16 cellular contexts compared by ENCODE assay signal in the genomic region with DNA sequence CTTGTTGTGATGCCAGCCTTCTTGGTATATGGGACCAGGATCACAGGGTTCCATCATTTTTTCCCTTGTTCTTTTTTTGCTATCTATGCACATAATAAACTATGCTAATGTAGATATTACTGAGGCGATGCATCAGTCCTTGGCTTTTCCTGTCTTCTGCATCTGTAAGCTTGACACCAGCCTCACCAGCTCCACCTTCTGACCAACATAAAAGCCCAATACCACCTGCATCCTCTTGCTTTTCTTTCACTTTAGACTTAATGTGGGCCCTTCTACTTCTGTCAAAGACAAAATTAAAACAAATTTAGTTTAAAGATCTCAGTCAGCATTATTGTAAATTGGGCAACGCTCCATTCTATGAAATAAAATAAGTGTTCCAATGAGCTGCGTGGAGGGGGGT.
DNase-seq lines count a peak whose midpoint lies in the region; TF ChIP-seq lines count a peak whose summit lies in the region.
"Had no signal": no experiment of that assay in that cellular context is flagged by ENCODE, and none has a peak within 500 bp of the region (broad histone marks: within the 10 kb centered on the region; RNA-seq: fewer than 3 reads in every experiment).

No MANE protein-coding gene starts in this region.

- TF ChIP-seq EP300 in Ishikawa (IDR thresholded peaks at IDR 0.05; ENCODE audit: borderline replicate concordance) (no peak), transverse colon (IDR thresholded peaks at IDR 0.05; ENCODE audit: low read depth) (no peak)

- no peaks in the 10 kb centered on the region for H3K79me2 ChIP-seq in mesendoderm (ENCODE audit: control insufficient read depth, insufficient read depth, low read length)

- peak; percentile 34 for TF ChIP-seq RAD21 in Ishikawa (IDR thresholded peaks at IDR 0.05; ENCODE audit: low read depth)

- no peak for TF ChIP-seq POLR2A in transverse colon (IDR thresholded peaks at IDR 0.05)

- DNase-seq in SIG-M5 treated with dmso at 0.1 percent for 504 hours (lab: John Stamatoyannopoulos, UW; ENCODE audit: unreplicated experiment) = peak; percentile 19
- DNase-seq in SIG-M5 (lab: John Stamatoyannopoulos, UW) = no peak
- peak; percentile 4 for DNase-seq in RKO (ENCODE audit: low spot score)
- DNase-seq in mesendoderm = peak; percentile 25
- DNase-seq in stimulated activated CD4-positive, alpha-beta T cell treated with anti-CD3 and anti-CD28 coated beads, Interleukin-4, amount 100 ng/mL, for 1 hour = no peak
- DNase-seq in transverse colon = no peak
- DNase-seq in GF-D8 (lab: John Stamatoyannopoulos, UW) = no peak
- DNase-seq: activated CD4-positive, alpha-beta T cell treated with anti-CD3 and anti-CD28 coated beads for 48 hours; activated naive CD8-positive, alpha-beta T cell treated with anti-CD3 and anti-CD28 coated beads for 36 hours; activated T-cell treated with anti-CD3 and anti-CD28 coated beads for 4 hours; caudate nucleus; glutamatergic neuron; KG1; psoas muscle had no signal

- no peak overlapping the region for H3K23ac ChIP-seq in mesendoderm (ENCODE audit: low read length)

- H3K18ac ChIP-seq in mesendoderm (ENCODE audit: low read length) = no peak overlapping the region

- in situ Hi-C loops in transverse colon (cut with MboI; ENCODE audit: low pct_ligation_motif_present in 1 of 4, low pct_unique_long_range_greater_than_20kb in 1 of 4, low sequenced_read_pairs in 3 of 4) = no loop called here

- H3K27ac ChIP-seq in mesendoderm (ENCODE audit: low read depth, low read length) = no peak overlapping the region
- no peak overlapping the region for H3K27ac ChIP-seq in transverse colon
- H3K27ac ChIP-seq: psoas muscle, thoracic aorta had no signal

- H3K56ac ChIP-seq in mesendoderm (ENCODE audit: low read length) = no peak overlapping the region

- WGBS in mesendoderm (ENCODE audit: extremely low coverage, insufficient coverage, low lambda C conversion rate) = no CpG with 5 or more reads among the region's 3 CpGs
- WGBS in transverse colon (ENCODE audit: low coverage in 1 of 2), 2 donors = 46 to 71% methylated on average over 3 of the region's 3 CpGs

- no peak overlapping the region for H2AK5ac ChIP-seq in mesendoderm (ENCODE audit: low read length)

- H3K9ac ChIP-seq in mesendoderm (ENCODE audit: low read length) = no peak overlapping the region

- no peak overlapping the region for H4K5ac ChIP-seq in mesendoderm (ENCODE audit: low read length)

- H3K79me1 ChIP-seq in mesendoderm (ENCODE audit: low read length) = no peaks in the 10 kb centered on the region

- H3K4me2 ChIP-seq in mesendoderm (ENCODE audit: low read length) = no peak overlapping the region

- no peak overlapping the region for H2BK15ac ChIP-seq in mesendoderm (replicated peaks; ENCODE audit: low read depth)

- H3K4me1 ChIP-seq in mesendoderm (ENCODE audit: control insufficient read depth, low read depth, low read length) = no peaks in the 10 kb centered on the region
- no peaks in the 10 kb centered on the region for H3K4me1 ChIP-seq in transverse colon
- H3K4me1 ChIP-seq: psoas muscle had no signal

- no peaks in the 10 kb centered on the region for H3K27me3 ChIP-seq in mesendoderm (ENCODE audit: insufficient read depth, low read length, poor library complexity)
- H3K27me3 ChIP-seq in transverse colon = no peaks in the 10 kb centered on the region

- H3K36me3 ChIP-seq in mesendoderm (ENCODE audit: control insufficient read depth, insufficient read depth, low read length) (no peaks in the 10 kb centered on the region), transverse colon (no peaks in the 10 kb centered on the region)
- H3K36me3 ChIP-seq: thoracic aorta had no signal

- H3K4ac ChIP-seq in mesendoderm (ENCODE audit: low read depth, low read length) = no peak overlapping the region

- TF ChIP-seq CTCF in transverse colon (IDR thresholded peaks at IDR 0.05) = no peak

- H3K9me3 ChIP-seq in transverse colon = no peaks in the 10 kb centered on the region
- H3K9me3 ChIP-seq: psoas muscle, thoracic aorta had no signal

- intact Hi-C loops in transverse colon (cut with DNase I; ENCODE audit: low total_unique reads) = no loop called here

- no peak overlapping the region for H4K8ac ChIP-seq in mesendoderm (ENCODE audit: low read depth, low read length)

- H2BK120ac ChIP-seq in mesendoderm (ENCODE audit: low read depth, low read length) = no peak overlapping the region

- no peak overlapping the region for H2BK5ac ChIP-seq in mesendoderm (ENCODE audit: low read length)

- no peak overlapping the region for H3K4me3 ChIP-seq in mesendoderm (ENCODE audit: low read length)
- no peak overlapping the region for H3K4me3 ChIP-seq in transverse colon
- H3K4me3 ChIP-seq: psoas muscle, thoracic aorta had no signal

TF ChIP-seq in Ishikawa, 13 proteins besides CTCF, POLR2A, EP300 and RAD21:
- TF ChIP-seq NFIC (IDR thresholded peaks at IDR 0.05) (no peak), TAF1 (IDR thresholded peaks at IDR 0.05; ENCODE audit: low read depth) (no peak), USF1 (IDR thresholded peaks at IDR 0.05) (no peak), EGR1 (IDR thresholded peaks at IDR 0.05) (no peak), YY1 (IDR thresholded peaks at IDR 0.05; ENCODE audit: low read depth) (no peak), CEBPB (IDR thresholded peaks at IDR 0.05) (no peak), TEAD4 (IDR thresholded peaks at IDR 0.05) (no peak), TCF12 (IDR thresholded peaks at IDR 0.05; ENCODE audit: low read depth) (no peak), CREB1 (IDR thresholded peaks at IDR 0.05; ENCODE audit: low read depth) (no peak), ZBTB7A (IDR thresholded peaks at IDR 0.05; ENCODE audit: low read depth) (no peak)
- TF ChIP-seq, protein P1, sequence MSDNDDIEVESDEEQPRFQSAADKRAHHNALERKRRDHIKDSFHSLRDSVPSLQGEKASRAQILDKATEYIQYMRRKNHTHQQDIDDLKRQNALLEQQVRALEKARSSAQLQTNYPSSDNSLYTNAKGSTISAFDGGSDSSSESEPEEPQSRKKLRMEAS (IDR thresholded peaks at IDR 0.05) = no peak
- TF ChIP-seq, protein P2, sequence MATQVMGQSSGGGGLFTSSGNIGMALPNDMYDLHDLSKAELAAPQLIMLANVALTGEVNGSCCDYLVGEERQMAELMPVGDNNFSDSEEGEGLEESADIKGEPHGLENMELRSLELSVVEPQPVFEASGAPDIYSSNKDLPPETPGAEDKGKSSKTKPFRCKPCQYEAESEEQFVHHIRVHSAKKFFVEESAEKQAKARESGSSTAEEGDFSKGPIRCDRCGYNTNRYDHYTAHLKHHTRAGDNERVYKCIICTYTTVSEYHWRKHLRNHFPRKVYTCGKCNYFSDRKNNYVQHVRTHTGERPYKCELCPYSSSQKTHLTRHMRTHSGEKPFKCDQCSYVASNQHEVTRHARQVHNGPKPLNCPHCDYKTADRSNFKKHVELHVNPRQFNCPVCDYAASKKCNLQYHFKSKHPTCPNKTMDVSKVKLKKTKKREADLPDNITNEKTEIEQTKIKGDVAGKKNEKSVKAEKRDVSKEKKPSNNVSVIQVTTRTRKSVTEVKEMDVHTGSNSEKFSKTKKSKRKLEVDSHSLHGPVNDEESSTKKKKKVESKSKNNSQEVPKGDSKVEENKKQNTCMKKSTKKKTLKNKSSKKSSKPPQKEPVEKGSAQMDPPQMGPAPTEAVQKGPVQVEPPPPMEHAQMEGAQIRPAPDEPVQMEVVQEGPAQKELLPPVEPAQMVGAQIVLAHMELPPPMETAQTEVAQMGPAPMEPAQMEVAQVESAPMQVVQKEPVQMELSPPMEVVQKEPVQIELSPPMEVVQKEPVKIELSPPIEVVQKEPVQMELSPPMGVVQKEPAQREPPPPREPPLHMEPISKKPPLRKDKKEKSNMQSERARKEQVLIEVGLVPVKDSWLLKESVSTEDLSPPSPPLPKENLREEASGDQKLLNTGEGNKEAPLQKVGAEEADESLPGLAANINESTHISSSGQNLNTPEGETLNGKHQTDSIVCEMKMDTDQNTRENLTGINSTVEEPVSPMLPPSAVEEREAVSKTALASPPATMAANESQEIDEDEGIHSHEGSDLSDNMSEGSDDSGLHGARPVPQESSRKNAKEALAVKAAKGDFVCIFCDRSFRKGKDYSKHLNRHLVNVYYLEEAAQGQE (IDR thresholded peaks at IDR 0.05; ENCODE audit: low read depth) = no peak
TF ChIP-seq in Ishikawa: peak in this region for 0.

Comparison
In these comparisons a context has a peak if more than half of its experiments do, and no peak if none do; other contexts are left out.
1. DNase-seq: peak in SIG-M5 treated with dmso at 0.1 percent for 504 hours (single experiment), RKO (single experiment) and mesendoderm (single experiment); none in SIG-M5 (single experiment), stimulated activated CD4-positive, alpha-beta T cell treated with anti-CD3 and anti-CD28 coated beads, Interleukin-4, amount 100 ng/mL, for 1 hour (single experiment), transverse colon (single experiment) and GF-D8 (single experiment).